Comparison of ENCODE assay signal across 8 cellular contexts in the genomic region with DNA sequence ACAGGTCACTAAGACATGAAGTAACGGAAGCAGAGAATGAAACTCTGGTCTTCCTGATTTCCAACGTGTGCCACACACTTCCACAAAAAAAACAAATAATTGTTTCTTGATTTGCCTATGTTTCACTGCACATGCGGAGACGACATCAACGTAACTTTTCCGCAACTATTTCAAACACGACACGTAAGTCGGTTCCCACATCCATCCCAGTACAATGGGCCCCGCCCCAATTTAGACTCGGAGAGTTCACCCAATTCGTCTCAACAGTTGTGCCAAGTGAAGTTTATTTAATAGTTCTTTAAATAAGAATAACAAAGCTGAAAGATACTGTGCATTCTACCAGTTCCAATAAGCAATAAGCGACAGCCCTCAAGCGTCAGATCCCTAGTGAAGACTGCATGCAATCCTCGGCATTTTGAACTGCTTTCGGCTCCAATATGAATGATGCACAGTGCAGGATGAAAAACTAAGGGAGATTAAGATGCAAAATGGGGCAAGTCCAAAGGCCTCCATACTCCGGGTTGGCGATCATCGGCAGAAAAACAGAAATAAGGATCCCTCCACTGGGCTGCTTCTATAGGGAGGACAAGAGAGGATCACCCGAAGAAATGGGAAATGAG. TPM values are rescaled to one million over a fixed set of nuclear protein-coding genes. Genes with fewer than 3 reads are reported as not detected.
A peak's percentile ranks its signal among the peaks of the same experiment; 100 is the strongest.
DNase-seq lines count a peak whose midpoint lies in the region; FAIRE-seq and TF ChIP-seq lines count a peak whose summit lies in the region.

No MANE protein-coding gene starts in this region.

- no peak for TF ChIP-seq POLR2A in NB4 (IDR thresholded peaks at IDR 0.05; ENCODE audit: extremely low read depth, insufficient read length)

- peaks cover 55% of the 10 kb centered on the region for H3K79me2 ChIP-seq in astrocyte (ENCODE audit: insufficient read depth, low read length)

- no peaks in the 10 kb centered on the region for H3K36me3 Mint-ChIP-seq in astrocyte (ENCODE audit: low read depth, unreplicated experiment)

- H3K27ac ChIP-seq in astrocyte (ENCODE audit: low read depth, low read length) = peak overlapping the region; percentile 99

- peaks cover 9% of the 10 kb centered on the region for H3K4me1 Mint-ChIP-seq in astrocyte (ENCODE audit: low read depth, unreplicated experiment)

- H4K20me1 ChIP-seq in astrocyte (ENCODE audit: insufficient read depth, low read length) = peaks cover 48% of the 10 kb centered on the region

- peak overlapping the region; percentile 87 for H3K4me2 ChIP-seq in astrocyte (ENCODE audit: low read length)

- peak; percentile 6 to 31 for DNase-seq in stimulated activated CD4-positive, alpha-beta T cell treated with anti-CD3 and anti-CD28 coated beads, Interleukin-12 subunit alpha, Interleukin-12 subunit beta, amount 100 ng/mL, for 24 hours (ENCODE audit: low read depth in 2 of 2)
- DNase-seq in stimulated activated CD4-positive, alpha-beta T cell treated with anti-CD3 and anti-CD28 coated beads, Interleukin-1b, Interleukin-23, amount 100 ng/mL, for 48 hours = no peak
- DNase-seq in NB4 (ENCODE audit: low read depth) = peak; percentile 59
- DNase-seq in astrocyte (ENCODE audit: low read depth) = peak; percentile 47
- DNase-seq in inferior parietal cortex (ENCODE audit: extremely low spot score) = peak; percentile 47
- peak; percentile 39 for DNase-seq in stimulated activated CD4-positive, alpha-beta T cell treated with anti-CD3 and anti-CD28 coated beads, Interleukin-4, amount 100 ng/mL, for 24 hours
- DNase-seq in T1000 (lab: John Stamatoyannopoulos, UW) = no peak
- no peak for DNase-seq in cerebellar cortex (ENCODE audit: low spot score)

- peak overlapping the region; percentile 98 for H3K27ac Mint-ChIP-seq in astrocyte (ENCODE audit: unreplicated experiment)

- no peaks in the 10 kb centered on the region for H3K9me3 ChIP-seq in astrocyte (ENCODE audit: insufficient read depth, low read depth, low read length)

- TF ChIP-seq CTCF in NB4 (IDR thresholded peaks at IDR 0.05; ENCODE audit: low read depth, low read length) (no peak), astrocyte (IDR thresholded peaks at IDR 0.05; ENCODE audit: insufficient read depth, low read depth, low read length) (no peak)

- peak overlapping the region; percentile 92 for H2AFZ ChIP-seq in astrocyte (ENCODE audit: low read depth, low read length)

- peaks cover 11% of the 10 kb centered on the region for H3K4me1 ChIP-seq in astrocyte (ENCODE audit: insufficient read depth, low read length)

- no peaks in the 10 kb centered on the region for H3K9me3 Mint-ChIP-seq in astrocyte (ENCODE audit: unreplicated experiment)

- H3K36me3 ChIP-seq in astrocyte (ENCODE audit: insufficient read depth, low read length) = peaks cover 19% of the 10 kb centered on the region

- peak overlapping the region; percentile 90 for H3K4me3 Mint-ChIP-seq in astrocyte (ENCODE audit: unreplicated experiment)

- H3K9ac ChIP-seq in astrocyte (ENCODE audit: low read length) = peak overlapping the region; percentile 99

- no peaks in the 10 kb centered on the region for H3K27me3 ChIP-seq in astrocyte (ENCODE audit: insufficient read depth, low read length)

- FAIRE-seq in astrocyte (lab: Jason Lieb, UNC) = no peak

- H3K4me3 ChIP-seq in NB4 (ENCODE audit: low read depth, low read length) = peak overlapping the region; percentile 93
- peak overlapping the region; percentile 100 for H3K4me3 ChIP-seq in astrocyte (ENCODE audit: insufficient read depth, low read depth, low read length)

- H3K27me3 Mint-ChIP-seq in astrocyte (ENCODE audit: low read depth, unreplicated experiment) = no peaks in the 10 kb centered on the region

RNA-seq across cellular contexts. Expression of a gene that starts 0.7 kb away (rescaled TPM):
- total RNA-seq in astrocyte = 203 and 220 TPM in 2 replicates

RNA-seq across cellular contexts. Expression of a gene that starts 17.7 kb away (rescaled TPM):
- total RNA-seq in astrocyte = 30.3 and 32.0 TPM in 2 replicates

RNA-seq across cellular contexts. Expression of a gene that starts 33.9 kb away (rescaled TPM):
- total RNA-seq in astrocyte = 2.8 and 2.9 TPM in 2 replicates

Comparison
In these comparisons a context has a peak if more than half of its experiments do, and no peak if none do; other contexts are left out.
1. DNase-seq: peak in stimulated activated CD4-positive, alpha-beta T cell treated with anti-CD3 and anti-CD28 coated beads, Interleukin-12 subunit alpha, Interleukin-12 subunit beta, amount 100 ng/mL, for 24 hours (2 of 2), NB4 (single experiment), astrocyte (single experiment), inferior parietal cortex (single experiment) and stimulated activated CD4-positive, alpha-beta T cell treated with anti-CD3 and anti-CD28 coated beads, Interleukin-4, amount 100 ng/mL, for 24 hours (single experiment); none in stimulated activated CD4-positive, alpha-beta T cell treated with anti-CD3 and anti-CD28 coated beads, Interleukin-1b, Interleukin-23, amount 100 ng/mL, for 48 hours (single experiment), T1000 (single experiment) and cerebellar cortex (single experiment).